In genomic region chr2:74514368-74515270, GRCh38 we compare ENCODE assay signal across 1 cellular context.
TF ChIP-seq lines count a peak whose summit lies in the region.

Gene TLX2, plus strand, starts transcription at chr2:74514450. Its CDS starts 357 bp downstream, at chr2:74514807.

TF ChIP-seq in HepG2, 621 proteins besides CTCF, POLR2A, EP300 and RAD21 (continued from another document):
- TF ChIP-seq ZBTB26 (CRISPR knock-in tag; IDR thresholded peaks at IDR 0.05; ENCODE audit: borderline replicate concordance) = no peak
